In genomic region chr9:111704503-111704902, GRCh38 we compare ENCODE assay signal across 8 cellular contexts.
"Had no signal": no experiment of that assay in that cellular context is flagged by ENCODE, and none has a peak within 500 bp of the region (broad histone marks: within the 10 kb centered on the region; RNA-seq: fewer than 3 reads in every experiment).

No MANE protein-coding gene starts in this region.

- H3K9me3 ChIP-seq: HAP-1 had no signal

- H3K36me3 ChIP-seq: HAP-1 had no signal

- FAIRE-seq: H1, HTR-8/SVneo, K562 had no signal

- H3K4me1 Mint-ChIP-seq: GM23338 had no signal

- H3K4me3 ChIP-seq: GM23338, HAP-1, K562 had no signal

- H3K27ac Mint-ChIP-seq: GM23338 had no signal

- H3K4me3 Mint-ChIP-seq: GM23338 had no signal

- ATAC-seq: GM23338, K562 had no signal

- H3K4me1 ChIP-seq: HAP-1 had no signal

- DNase-seq: H7, IMR-90, KG1 had no signal
